Comparison of ENCODE assay signal across 8 cellular contexts in genomic region chr1:68160935-68161334, GRCh38.
DNase-seq lines count a peak whose midpoint lies in the region; ATAC-seq, FAIRE-seq and TF ChIP-seq lines count a peak whose summit lies in the region.
"Not testable (repeated sequence)": the region's sequence is repeated elsewhere in the genome, so short reads cannot be mapped to it uniquely, and the experiment has no call there.

No MANE protein-coding gene starts in this region.

- FAIRE-seq in frontal cortex (lab: Jason Lieb, UNC): peak; percentile 95

- TF ChIP-seq CTCF in GM12865 (IDR thresholded peaks at IDR 0.05; ENCODE audit: insufficient read depth, low read depth, low read length, missing control alignments): not testable (repeated sequence)

- H3K4me3 ChIP-seq in GM12865 (ENCODE audit: low read depth, low read length): not testable (repeated sequence)

- peak; percentile 95 for ATAC-seq in GM18867 (IDR thresholded peaks at IDR 0.05; ENCODE audit: unreplicated experiment)
- ATAC-seq in GM19452 (IDR thresholded peaks at IDR 0.05; ENCODE audit: unreplicated experiment): peak; percentile 86
- ATAC-seq in GM21529 (IDR thresholded peaks at IDR 0.05; ENCODE audit: unreplicated experiment): peak; percentile 83
- ATAC-seq in HG02763 (IDR thresholded peaks at IDR 0.05; ENCODE audit: unreplicated experiment): peak; percentile 74
- ATAC-seq in HG03103 (IDR thresholded peaks at IDR 0.05; ENCODE audit: low read depth, unreplicated experiment): peak; percentile 87
- peak; percentile 87 for ATAC-seq in HG03520 (IDR thresholded peaks at IDR 0.05; ENCODE audit: unreplicated experiment)

- peak; percentile 45 for DNase-seq in GM12865 (ENCODE audit: low read depth)
- DNase-seq in frontal cortex (ENCODE audit: low spot score in 2 of 2): not testable (repeated sequence)
